In the genomic region with DNA sequence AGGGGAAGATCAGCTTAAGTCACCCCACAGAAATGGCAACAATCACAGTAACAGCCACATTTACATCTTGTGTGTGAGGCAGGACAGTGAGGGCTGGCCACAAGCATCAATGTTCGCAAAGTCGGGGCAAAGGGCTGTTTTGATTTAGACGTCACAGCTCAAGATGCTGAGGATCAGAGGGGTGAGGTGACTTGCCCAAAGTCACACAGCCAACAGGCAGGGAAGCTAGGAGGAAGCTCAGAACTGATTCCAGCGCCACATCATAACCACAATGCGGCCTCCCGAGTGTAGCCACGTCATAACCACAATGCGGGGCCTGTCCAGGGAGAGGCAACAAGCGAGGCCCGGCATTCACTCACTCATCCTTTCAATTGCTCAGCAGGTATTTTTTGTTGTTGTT, we compare ENCODE assay signal across 8 cellular contexts. TPM values are rescaled to one million over a fixed set of nuclear protein-coding genes. Genes with fewer than 3 reads are reported as not detected.
DNase-seq lines count a peak whose midpoint lies in the region; TF ChIP-seq lines count a peak whose summit lies in the region.

No MANE protein-coding gene starts in this region.

- H3K9me3 ChIP-seq in tibial artery = no peaks in the 10 kb centered on the region

- intact Hi-C loops in tibial artery (cut with DNase I; ENCODE audit: low total_unique reads) = no loop called here

- H3K36me3 Mint-ChIP-seq in IgD-negative memory B cell = no peaks in the 10 kb centered on the region

- no peaks in the 10 kb centered on the region for H3K27me3 ChIP-seq in tibial artery

- peak overlapping the region; percentile 93 to 97 (median 96) for H3K27ac Mint-ChIP-seq in IgD-negative memory B cell

- peak; percentile 49 to 53 for DNase-seq in activated CD4-positive, alpha-beta T cell treated with anti-CD3 and anti-CD28 coated beads, Interleukin-2, amount 50 U/mL, for 4 hours
- DNase-seq in fibroblast of gingiva (ENCODE audit: low read depth) (peak; percentile 27), tibial artery (no peak), NCI-H1694 (lab: John Stamatoyannopoulos, UW) (no peak), AG08395 (ENCODE audit: low spot score) (no peak), putamen (ENCODE audit: low spot score) (no peak)
- peak; percentile 50 to 57 for DNase-seq in stimulated activated CD8-positive, alpha-beta memory T cell treated with anti-CD3 and anti-CD28 coated beads, Interleukin-15, amount 100 ng/mL, for 4 hours (ENCODE audit: low read depth in 2 of 2)

- peaks cover 0 to 9% (median 4%) of the 10 kb centered on the region in 4 donors for H3K4me1 ChIP-seq in tibial artery

- H3K4me3 Mint-ChIP-seq in IgD-negative memory B cell = peak overlapping the region; percentile 85 to 97 (median 96)

- peaks cover 61 to 72% (median 61%) of the 10 kb centered on the region in 3 donors for H3K4me1 Mint-ChIP-seq in IgD-negative memory B cell

- TF ChIP-seq CTCF in tibial artery (IDR thresholded peaks at IDR 0.05) = no peak

- no peak overlapping the region for H3K27ac ChIP-seq in tibial artery

- no peaks in the 10 kb centered on the region for H3K27me3 Mint-ChIP-seq in IgD-negative memory B cell

- H3K36me3 ChIP-seq in tibial artery = no peaks in the 10 kb centered on the region

- no peak overlapping the region for H3K4me3 ChIP-seq in tibial artery

- H3K9me3 Mint-ChIP-seq in IgD-negative memory B cell = no peaks in the 10 kb centered on the region

RNA-seq across cellular contexts. Expression of gene STK10, which starts 14.3 kb away (rescaled TPM):
- polyA plus RNA-seq in IgD-negative memory B cell = 87.9 TPM

RNA-seq across cellular contexts. Expression of gene EFCAB9, which starts 20.2 kb away (rescaled TPM):
- polyA plus RNA-seq in IgD-negative memory B cell = not detected

Comparison
In these comparisons a context has a peak if more than half of its experiments do, and no peak if none do; other contexts are left out.
1. DNase-seq: peak in activated CD4-positive, alpha-beta T cell treated with anti-CD3 and anti-CD28 coated beads, Interleukin-2, amount 50 U/mL, for 4 hours (2 of 2), fibroblast of gingiva (single experiment) and stimulated activated CD8-positive, alpha-beta memory T cell treated with anti-CD3 and anti-CD28 coated beads, Interleukin-15, amount 100 ng/mL, for 4 hours (2 of 2); none in tibial artery (0 of 2), NCI-H1694 (single experiment), AG08395 (single experiment) and putamen (single experiment).